ENCODE assay signal across 12 cellular contexts in the genomic region with DNA sequence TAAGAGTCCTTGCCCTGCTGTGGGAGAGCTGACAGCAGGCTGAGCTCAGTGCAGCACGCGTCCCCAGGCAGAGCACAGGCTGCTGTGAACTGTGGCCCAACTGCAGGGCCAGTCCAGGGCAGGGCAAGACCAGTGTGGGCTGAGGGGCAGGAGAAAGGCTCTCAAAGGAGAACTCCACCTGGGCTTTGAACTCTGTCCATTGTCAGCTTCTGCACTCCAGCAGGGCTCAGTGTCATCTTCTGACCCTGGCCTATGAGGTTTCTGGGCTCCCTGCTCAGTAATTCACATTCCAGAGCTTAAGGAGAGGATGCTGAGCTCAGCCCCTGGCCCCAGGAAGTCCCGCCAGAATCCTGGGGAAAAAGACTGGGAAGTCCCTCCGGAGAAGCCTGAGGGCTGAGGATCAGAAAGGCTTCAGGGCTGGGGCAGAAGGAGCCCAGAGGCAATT. TPM values are rescaled to one million over a fixed set of nuclear protein-coding genes. Genes with fewer than 3 reads are reported as not detected.
DNase-seq lines count a peak whose midpoint lies in the region; ATAC-seq, FAIRE-seq and TF ChIP-seq lines count a peak whose summit lies in the region.
"Had no signal": no experiment of that assay in that cellular context is flagged by ENCODE, and none has a peak within 500 bp of the region (broad histone marks: within the 10 kb centered on the region; RNA-seq: fewer than 3 reads in every experiment).

No MANE protein-coding gene starts in this region.

- FAIRE-seq in A549 (lab: Jason Lieb, UNC) (no peak), HTR-8/SVneo (lab: Jason Lieb, UNC) (no peak)

- H3K36me3 ChIP-seq in Panc1 (ENCODE audit: control insufficient read depth, insufficient read depth, low read length) (no peaks in the 10 kb centered on the region), heart left ventricle (peaks cover 0 to 6% (median 0%) of the 10 kb centered on the region in 9 donors)

- peak; percentile 57 to 71; a peak in 5 of 6 replicates for ATAC-seq in A549
- ATAC-seq in Panc1: peak; percentile 51; the same call in 1 of the 2 replicates
- peak in 3 of 4 donors; percentile 47 to 60 (median 58) for ATAC-seq in heart left ventricle
- ATAC-seq in GM21381 (IDR thresholded peaks at IDR 0.05; ENCODE audit: unreplicated experiment): no peak
- ATAC-seq in HG02981 (IDR thresholded peaks at IDR 0.05; ENCODE audit: unreplicated experiment): no peak
- no peak for ATAC-seq in left colon

- H3K9me3 ChIP-seq in A549: no peaks in the 10 kb centered on the region
- H3K9me3 ChIP-seq in Panc1 (ENCODE audit: control insufficient read depth, insufficient read depth, low read depth, low read length): no peaks in the 10 kb centered on the region
- no peaks in the 10 kb centered on the region for H3K9me3 ChIP-seq in heart left ventricle

- peak overlapping the region; percentile 75 for H3K27ac Mint-ChIP-seq in neural crest cell (ENCODE audit: unreplicated experiment)

- peak overlapping the region; percentile 32; the same call in 1 of the 3 replicates for H3K4me2 ChIP-seq in A549

- H3K27me3 ChIP-seq in Panc1 (ENCODE audit: control insufficient read depth, insufficient read depth, low read length) (no peaks in the 10 kb centered on the region), heart left ventricle (no peaks in the 10 kb centered on the region)

- H3K27ac ChIP-seq in A549 (peak overlapping the region; percentile 32 to 72; a peak in 5 of 6 replicates), Panc1 (ENCODE audit: low read length) (no peak overlapping the region), heart left ventricle (peak overlapping the region in 7 of 12 donors; percentile 7 to 82 (median 21))

- H3K4me1 ChIP-seq in A549 (peaks cover 73% of the 10 kb centered on the region), Panc1 (ENCODE audit: control insufficient read depth, insufficient read depth, low read length) (peaks cover 7% of the 10 kb centered on the region; the same call in 1 of the 2 replicates), heart left ventricle (peaks cover 0 to 28% (median 11%) of the 10 kb centered on the region in 12 donors)

- no TSS peak for BruUV-seq in Panc1 (replicated peaks; lab: Mats Ljungman, UMichigan)

- POLR2A ChIA-PET in A549 (lab: Yijun Ruan, JAX): no interaction called here
- POLR2A ChIA-PET in Panc1 (lab: Charles Lee): no interaction called here

- peaks cover 34% of the 10 kb centered on the region for H3K4me1 Mint-ChIP-seq in neural crest cell

- peaks cover 2% of the 10 kb centered on the region for H3K36me3 Mint-ChIP-seq in neural crest cell (ENCODE audit: low read depth)

- no peak for TF ChIP-seq POLR2A in A549 (IDR thresholded peaks at IDR 0.05; ENCODE audit: low read length)
- no peak for TF ChIP-seq POLR2A in heart left ventricle (IDR thresholded peaks at IDR 0.05)

- H3K4me3 Mint-ChIP-seq in neural crest cell: no peak overlapping the region

- H3K27me3 Mint-ChIP-seq in neural crest cell (ENCODE audit: low read depth): no peaks in the 10 kb centered on the region

- in situ Hi-C loops in Panc1 (cut with HindIII; ENCODE audit: low pct_unique_long_range_greater_than_20kb, low sequenced_read_pairs): no loop called here

- intact Hi-C loops in Panc1 (cut with micrococcal nuclease; ENCODE audit: unreplicated experiment) (no loop called here), heart left ventricle (cut with DNase I) (no loop called here), left colon (cut with DNase I, micrococcal nuclease) (no loop called here)

- CTCF ChIA-PET in A549 (lab: Yijun Ruan, JAX): interaction anchor here (1.2 kb wide), 1 partner anchor 26 kb away, joined by 5 read pairs; no protein-coding TSS in a partner anchor
- CTCF ChIA-PET in Panc1 (lab: Charles Lee): no interaction called here

- WGBS in A549 (ENCODE audit: missing lambda C conversion rate): 75% methylated on average over 4 of the region's 4 CpGs
- WGBS in heart left ventricle, 4 donors: 57 to 73% (median 64%) methylated on average over 4 of the region's 4 CpGs

- TF ChIP-seq CTCF in A549 (IDR thresholded peaks at IDR 0.05) (no peak), Panc1 (IDR thresholded peaks at IDR 0.05) (no peak), heart left ventricle (IDR thresholded peaks at IDR 0.05) (no peak), neural crest cell (conservative IDR thresholded peaks at IDR 0.05) (no peak)

- DNase-seq in A549 (ENCODE audit: low read depth in 1 of 2, low spot score in 1 of 2): no peak
- DNase-seq in Panc1 (ENCODE audit: low read depth, low spot score): no peak
- no peak for DNase-seq in heart left ventricle
- DNase-seq in neural crest cell (ENCODE audit: low read depth, low spot score): no peak
- no peak for DNase-seq in HTR-8/SVneo (ENCODE audit: insufficient read length, low spot score)
- DNase-seq in left colon: no peak
- DNase-seq: activated CD4-positive, CD25-positive, alpha-beta regulatory T cell; cerebellar nuclear complex; mammary epithelial cell; NCI-H2171 had no signal

- no peak for TF ChIP-seq RAD21 in A549 (conservative IDR thresholded peaks at IDR 0.05 in 1 of 2, IDR thresholded peaks at IDR 0.05 in 1 of 2)

- no peak for TF ChIP-seq EP300 in A549 (IDR thresholded peaks at IDR 0.05)

- no peak overlapping the region for H3K4me3 ChIP-seq in A549
- H3K4me3 ChIP-seq in Panc1 (ENCODE audit: low read depth in 2 of 2, low read length in 2 of 2): no peak overlapping the region
- no peak overlapping the region for H3K4me3 ChIP-seq in heart left ventricle

- H3K9me3 Mint-ChIP-seq in neural crest cell: no peaks in the 10 kb centered on the region

TF ChIP-seq in A549, 52 proteins besides CTCF, POLR2A, EP300 and RAD21:
- TF ChIP-seq CBX2 (IDR thresholded peaks at IDR 0.05; ENCODE audit: borderline replicate concordance, low read depth): no peak
- TF ChIP-seq MYC (IDR thresholded peaks at IDR 0.05; ENCODE audit: borderline replicate concordance, low read length): no peak
- no peak for TF ChIP-seq MAZ (IDR thresholded peaks at IDR 0.05; ENCODE audit: borderline replicate concordance, low read depth, low read length)
- TF ChIP-seq FOSL2 (IDR thresholded peaks at IDR 0.05): no peak
- TF ChIP-seq FOSL2 (CRISPR knock-in tag; IDR thresholded peaks at IDR 0.05): no peak
- TF ChIP-seq BHLHE40 (IDR thresholded peaks at IDR 0.05; ENCODE audit: low read depth, low read length): no peak
- TF ChIP-seq ZFP36 (IDR thresholded peaks at IDR 0.05; ENCODE audit: borderline replicate concordance, partially characterized antibody): no peak
- no peak for TF ChIP-seq CHD4 (IDR thresholded peaks at IDR 0.05; ENCODE audit: borderline replicate concordance)
- no peak for TF ChIP-seq FOSB (CRISPR knock-in tag; IDR thresholded peaks at IDR 0.05)
- TF ChIP-seq, protein P1, sequence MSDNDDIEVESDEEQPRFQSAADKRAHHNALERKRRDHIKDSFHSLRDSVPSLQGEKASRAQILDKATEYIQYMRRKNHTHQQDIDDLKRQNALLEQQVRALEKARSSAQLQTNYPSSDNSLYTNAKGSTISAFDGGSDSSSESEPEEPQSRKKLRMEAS (IDR thresholded peaks at IDR 0.05): no peak
- no peak for TF ChIP-seq KDM5A (IDR thresholded peaks at IDR 0.05)
- no peak for TF ChIP-seq ZSCAN20 (CRISPR knock-in tag; IDR thresholded peaks at IDR 0.05)

RNA-seq across cellular contexts. Expression of a gene that starts 37.4 kb away (rescaled TPM):
- polyA plus RNA-seq in A549 (2011; rRNA removed) (24.9 and 32.2 TPM in 2 replicates), A549 (2017; fragmentation: RNase III; extraction: RNeasy Plus Mini Kit Qiagen cat#74134 plus additional on column Dnase treatment) (33.4 to 44.3 TPM (median 41.7 TPM) in 3 replicates), heart left ventricle (10 to 100 TPM in 1 of 2 donors, 1 to 10 TPM in 1; 1.8 to 11.5 TPM)
- polyA plus RNA-seq in A549 (2012; cell fraction: cytosol; rRNA removed): 9.8 and 16.2 TPM in 2 replicates
- 17.8 and 26.0 TPM in 2 replicates for polyA plus RNA-seq in A549 (2012; cell fraction: nucleus; rRNA removed)
- 36.3 and 39.2 TPM in 2 replicates for polyA minus RNA-seq in A549 (2011; rRNA and poly(A)+ RNA removed)
- total RNA-seq in Panc1 (2021; ENCODE audit: unreplicated experiment) (25.8 TPM), heart left ventricle (10 to 100 TPM in 5 of 9 donors, 1 to 10 TPM in 4; 5.6 to 35.6 (median 10.1) TPM), neural crest cell (14.4 and 15.0 TPM in 2 replicates), left colon (10 to 100 TPM; 46.5 to 59.1 TPM)
- polyA plus RNA-seq in Panc1 (2012; ENCODE audit: insufficient read length): 13.5 TPM

Comparison
In these comparisons a context has a peak if more than half of its experiments do, and no peak if none do; other contexts are left out.
1. ATAC-seq: peak in A549 (2 of 2), Panc1 (single experiment) and heart left ventricle (3 of 4); none in GM21381 (single experiment), HG02981 (single experiment) and left colon (single experiment).